Comparison of ENCODE assay signal across 26 cellular contexts in the genomic region with DNA sequence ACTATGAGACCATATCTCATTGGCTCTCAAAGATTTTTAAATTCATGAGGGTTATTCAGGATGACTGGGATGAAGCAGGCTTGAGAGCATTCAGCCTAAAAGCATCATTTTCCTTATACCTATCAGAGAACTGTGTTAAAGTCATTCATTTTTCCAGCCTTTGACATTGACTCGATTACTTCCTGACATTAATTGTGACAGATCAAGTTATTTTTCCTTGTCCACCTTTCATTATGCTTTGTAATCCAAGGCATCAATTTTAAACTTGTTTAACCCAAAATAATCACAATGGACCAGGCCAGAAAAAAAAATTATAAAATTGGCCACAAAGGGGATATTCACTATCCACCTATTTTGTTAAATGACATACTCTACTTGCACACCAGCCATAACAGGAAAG.
A peak's percentile ranks its signal among the peaks of the same experiment; 100 is the strongest.
DNase-seq lines count a peak whose midpoint lies in the region; TF ChIP-seq lines count a peak whose summit lies in the region.
"Had no signal": no experiment of that assay in that cellular context is flagged by ENCODE, and none has a peak within 500 bp of the region (broad histone marks: within the 10 kb centered on the region; RNA-seq: fewer than 3 reads in every experiment).

No MANE protein-coding gene starts in this region.

- no peak for DNase-seq in COR-L47 (lab: John Stamatoyannopoulos, UW)
- DNase-seq: 8988T; ACHN; AML-193; BE2C; C1 segment of cervical spinal cord; Caco-2; Calu3; CD4-positive, alpha-beta memory T cell; CD4-positive, alpha-beta T cell; CD4-positive, CD25-positive, alpha-beta regulatory T cell; CD8-positive, alpha-beta memory T cell; CD8-positive, alpha-beta T cell; DMS 273 treated with DMSO at 0.1 percent for 48 hours; DMS153; DMS53; DMS79; DMS79 treated with DMSO at 0.1 percent for 48 hours; DND-41; EL had no signal

- no peaks in the 10 kb centered on the region for H3K27me3 ChIP-seq in neural cell (ENCODE audit: insufficient read depth, low read depth, low read length)
- H3K27me3 ChIP-seq: BE2C; BLaER1; BLaER1 treated with 17β-estradiol and CSF1 and Interleukin-3, amounts not matched to agents 10 nM and 100 nM had no signal

- H3K79me2 ChIP-seq in neural cell (replicated peaks; ENCODE audit: insufficient read depth, low read length), result no peaks in the 10 kb centered on the region

- H3K27ac ChIP-seq in neural cell (ENCODE audit: low read length), result no peak overlapping the region
- H3K27ac ChIP-seq: 22Rv1; A549; BLaER1; BLaER1 treated with 17β-estradiol and CSF1 and Interleukin-3, amounts not matched to agents 10 nM and 100 nM; C4-2B had no signal

- H3K9me2 ChIP-seq in neural cell (ENCODE audit: insufficient read depth, low read length), result no peaks in the 10 kb centered on the region

- TF ChIP-seq RAD21 in neural cell (conservative IDR thresholded peaks at IDR 0.05), result no peak

- no peak overlapping the region for H3K4me3 ChIP-seq in neural cell (ENCODE audit: low read length)
- H3K4me3 ChIP-seq: A549; BLaER1; BLaER1 treated with 17β-estradiol and CSF1 and Interleukin-3, amounts not matched to agents 10 nM and 100 nM had no signal

- H3F3A ChIP-seq in neural cell (ENCODE audit: insufficient read depth, low read length, poor library complexity, severe bottlenecking), result no peaks in the 10 kb centered on the region

- no peak overlapping the region for H3K4me2 ChIP-seq in neural cell (ENCODE audit: low read length)
- H3K4me2 ChIP-seq: A549; BLaER1; BLaER1 treated with 17β-estradiol and CSF1 and Interleukin-3, amounts not matched to agents 10 nM and 100 nM had no signal

- no peak for TF ChIP-seq CTCF in neural cell (IDR thresholded peaks at IDR 0.05; ENCODE audit: poor library complexity, severe bottlenecking)

- H2AFZ ChIP-seq in neural cell (ENCODE audit: low read depth, low read length), result no peak overlapping the region

- TF ChIP-seq EP300 in neural cell (conservative IDR thresholded peaks at IDR 0.05; ENCODE audit: poor library complexity, severe bottlenecking), result peak; percentile 56

- H3K9me3 ChIP-seq in neural cell (ENCODE audit: low read length), result no peaks in the 10 kb centered on the region
- H3K9me3 ChIP-seq: A549; BE2C; BLaER1; BLaER1 treated with 17β-estradiol and CSF1 and Interleukin-3, amounts not matched to agents 10 nM and 100 nM; Caco-2 had no signal

- no peaks in the 10 kb centered on the region for H3K36me3 ChIP-seq in neural cell (ENCODE audit: insufficient read depth, low read length)
- H3K36me3 ChIP-seq: BE2C; BLaER1; BLaER1 treated with 17β-estradiol and CSF1 and Interleukin-3, amounts not matched to agents 10 nM and 100 nM had no signal

- H3K9ac ChIP-seq in neural cell (ENCODE audit: low read length), result no peak overlapping the region
- H3K9ac ChIP-seq: BLaER1; BLaER1 treated with 17β-estradiol and CSF1 and Interleukin-3, amounts not matched to agents 10 nM and 100 nM had no signal

- H4K20me1 ChIP-seq in neural cell (ENCODE audit: insufficient read depth), result no peaks in the 10 kb centered on the region
- H4K20me1 ChIP-seq: BLaER1; BLaER1 treated with 17β-estradiol and CSF1 and Interleukin-3, amounts not matched to agents 10 nM and 100 nM had no signal

TF ChIP-seq in neural cell, 6 proteins besides CTCF, POLR2A, EP300 and RAD21:
- no peak for TF ChIP-seq MXI1 (conservative IDR thresholded peaks at IDR 0.05; ENCODE audit: poor library complexity, severe bottlenecking)
- TF ChIP-seq, protein P1, sequence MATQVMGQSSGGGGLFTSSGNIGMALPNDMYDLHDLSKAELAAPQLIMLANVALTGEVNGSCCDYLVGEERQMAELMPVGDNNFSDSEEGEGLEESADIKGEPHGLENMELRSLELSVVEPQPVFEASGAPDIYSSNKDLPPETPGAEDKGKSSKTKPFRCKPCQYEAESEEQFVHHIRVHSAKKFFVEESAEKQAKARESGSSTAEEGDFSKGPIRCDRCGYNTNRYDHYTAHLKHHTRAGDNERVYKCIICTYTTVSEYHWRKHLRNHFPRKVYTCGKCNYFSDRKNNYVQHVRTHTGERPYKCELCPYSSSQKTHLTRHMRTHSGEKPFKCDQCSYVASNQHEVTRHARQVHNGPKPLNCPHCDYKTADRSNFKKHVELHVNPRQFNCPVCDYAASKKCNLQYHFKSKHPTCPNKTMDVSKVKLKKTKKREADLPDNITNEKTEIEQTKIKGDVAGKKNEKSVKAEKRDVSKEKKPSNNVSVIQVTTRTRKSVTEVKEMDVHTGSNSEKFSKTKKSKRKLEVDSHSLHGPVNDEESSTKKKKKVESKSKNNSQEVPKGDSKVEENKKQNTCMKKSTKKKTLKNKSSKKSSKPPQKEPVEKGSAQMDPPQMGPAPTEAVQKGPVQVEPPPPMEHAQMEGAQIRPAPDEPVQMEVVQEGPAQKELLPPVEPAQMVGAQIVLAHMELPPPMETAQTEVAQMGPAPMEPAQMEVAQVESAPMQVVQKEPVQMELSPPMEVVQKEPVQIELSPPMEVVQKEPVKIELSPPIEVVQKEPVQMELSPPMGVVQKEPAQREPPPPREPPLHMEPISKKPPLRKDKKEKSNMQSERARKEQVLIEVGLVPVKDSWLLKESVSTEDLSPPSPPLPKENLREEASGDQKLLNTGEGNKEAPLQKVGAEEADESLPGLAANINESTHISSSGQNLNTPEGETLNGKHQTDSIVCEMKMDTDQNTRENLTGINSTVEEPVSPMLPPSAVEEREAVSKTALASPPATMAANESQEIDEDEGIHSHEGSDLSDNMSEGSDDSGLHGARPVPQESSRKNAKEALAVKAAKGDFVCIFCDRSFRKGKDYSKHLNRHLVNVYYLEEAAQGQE (IDR thresholded peaks at IDR 0.05; ENCODE audit: borderline replicate concordance), result peak; percentile 65
- TF ChIP-seq POLR2AphosphoS5 (IDR thresholded peaks at IDR 0.05), result no peak
- TF ChIP-seq SMC3 (conservative IDR thresholded peaks at IDR 0.05; ENCODE audit: poor library complexity), result no peak
